ENCODE assay signal across 1 cellular context in genomic region chr9:104968025-104968982, GRCh38.
TF ChIP-seq lines count a peak whose summit lies in the region.

No MANE protein-coding gene starts in this region.

TF ChIP-seq in HepG2, 621 proteins besides CTCF, POLR2A, EP300 and RAD21 (continued from another document and continues in another):
- TF ChIP-seq ZNF574 (CRISPR knock-in tag; IDR thresholded peaks at IDR 0.05) = peak; percentile 49
- peak; percentile 16; the same call in 1 of the 2 replicates for TF ChIP-seq ZMYM4 (CRISPR knock-in tag; IDR thresholded peaks at IDR 0.05)
- no peak for TF ChIP-seq MBNL3 (CRISPR knock-in tag; conservative IDR thresholded peaks at IDR 0.05)
- TF ChIP-seq ZNF251 (CRISPR knock-in tag; IDR thresholded peaks at IDR 0.05) = no peak
- peak; percentile 43; the same call in 1 of the 2 replicates for TF ChIP-seq ZNF784 (CRISPR knock-in tag; IDR thresholded peaks at IDR 0.05; ENCODE audit: borderline replicate concordance)
- no peak for TF ChIP-seq ZFAT (CRISPR knock-in tag; conservative IDR thresholded peaks at IDR 0.05)
- no peak for TF ChIP-seq ZNF335 (CRISPR knock-in tag; IDR thresholded peaks at IDR 0.05)
- no peak for TF ChIP-seq ZNF260 (CRISPR knock-in tag; IDR thresholded peaks at IDR 0.05; ENCODE audit: borderline replicate concordance, low read depth)
- TF ChIP-seq GZF1 (CRISPR knock-in tag; IDR thresholded peaks at IDR 0.05) = no peak
- no peak for TF ChIP-seq ZNF768 (CRISPR knock-in tag; IDR thresholded peaks at IDR 0.05)
- no peak for TF ChIP-seq ZNF691 (CRISPR knock-in tag; IDR thresholded peaks at IDR 0.05; ENCODE audit: borderline replicate concordance, low read depth)
- TF ChIP-seq ZNF709 (CRISPR knock-in tag; IDR thresholded peaks at IDR 0.05) = no peak; the same call in 1 of the 2 replicates
- TF ChIP-seq TAF15 (IDR thresholded peaks at IDR 0.05; ENCODE audit: low read depth, low read length, poor library complexity, severe bottlenecking) = no peak
- TF ChIP-seq MYPOP (CRISPR knock-in tag; IDR thresholded peaks at IDR 0.05) = peak; percentile 60; the same call in 1 of the 2 replicates
- no peak for TF ChIP-seq THAP8 (CRISPR knock-in tag; IDR thresholded peaks at IDR 0.05; ENCODE audit: borderline replicate concordance)
- TF ChIP-seq ZFYVE20 (CRISPR knock-in tag; IDR thresholded peaks at IDR 0.05; ENCODE audit: borderline replicate concordance, low read depth) = no peak
- no peak for TF ChIP-seq ZNF780A (CRISPR knock-in tag; IDR thresholded peaks at IDR 0.05)
- 0 out of 2 replicates have a peak, but pooled peaks have one; percentile 41 for TF ChIP-seq ZNF547 (CRISPR knock-in tag; IDR thresholded peaks at IDR 0.05)
- peak; percentile 83 for TF ChIP-seq ZNF33B (CRISPR knock-in tag; IDR thresholded peaks at IDR 0.05)
- no peak for TF ChIP-seq TRIM22 (IDR thresholded peaks at IDR 0.05)
- TF ChIP-seq ZC3H4 (CRISPR knock-in tag; IDR thresholded peaks at IDR 0.05; ENCODE audit: borderline replicate concordance) = no peak
- no peak for TF ChIP-seq ATAD3A (CRISPR knock-in tag; IDR thresholded peaks at IDR 0.05)
- TF ChIP-seq KDM6A (CRISPR knock-in tag; IDR thresholded peaks at IDR 0.05; ENCODE audit: low read depth) = no peak
- TF ChIP-seq ZBTB33 (CRISPR knock-in tag; IDR thresholded peaks at IDR 0.05) = no peak
- TF ChIP-seq DMAP1 (CRISPR knock-in tag; IDR thresholded peaks at IDR 0.05) = 0 out of 2 replicates have a peak, but pooled peaks have one; percentile 42
- no peak for TF ChIP-seq FUBP1 (CRISPR knock-in tag; IDR thresholded peaks at IDR 0.05; ENCODE audit: borderline replicate concordance)
- no peak for TF ChIP-seq ZNF558 (CRISPR knock-in tag; IDR thresholded peaks at IDR 0.05; ENCODE audit: borderline replicate concordance)
- TF ChIP-seq SCMH1 (CRISPR knock-in tag; IDR thresholded peaks at IDR 0.05; ENCODE audit: borderline replicate concordance) = no peak
- no peak for TF ChIP-seq SYNCRIP (IDR thresholded peaks at IDR 0.05; ENCODE audit: insufficient read depth, low read depth, low read length)
- TF ChIP-seq HOXA3 (CRISPR knock-in tag; IDR thresholded peaks at IDR 0.05) = peak; percentile 46
- TF ChIP-seq KMT2B (CRISPR knock-in tag; IDR thresholded peaks at IDR 0.05) = 0 out of 2 replicates have a peak, but pooled peaks have one; percentile 51
- TF ChIP-seq ZMAT3 (CRISPR knock-in tag; conservative IDR thresholded peaks at IDR 0.05) = peak; percentile 67; the same call in 1 of the 2 replicates
- TF ChIP-seq ZNF724P (CRISPR knock-in tag; IDR thresholded peaks at IDR 0.05; ENCODE audit: borderline replicate concordance) = no peak; the same call in 1 of the 2 replicates
- 0 out of 2 replicates have a peak, but pooled peaks have one; percentile 43 for TF ChIP-seq KAT7 (CRISPR knock-in tag; IDR thresholded peaks at IDR 0.05; ENCODE audit: borderline replicate concordance)
- no peak; the same call in 1 of the 2 replicates for TF ChIP-seq ZNF275 (CRISPR knock-in tag; IDR thresholded peaks at IDR 0.05; ENCODE audit: borderline replicate concordance)
- TF ChIP-seq ZMYM2 (CRISPR knock-in tag; IDR thresholded peaks at IDR 0.05) = no peak
- peak; percentile 15; the same call in 1 of the 2 replicates for TF ChIP-seq FOXO1 (CRISPR knock-in tag; IDR thresholded peaks at IDR 0.05)
- TF ChIP-seq RXRB (CRISPR knock-in tag; IDR thresholded peaks at IDR 0.05; ENCODE audit: borderline replicate concordance) = peak; percentile 67
- no peak for TF ChIP-seq MEIS2 (CRISPR knock-in tag; IDR thresholded peaks at IDR 0.05)
- no peak for TF ChIP-seq SNAPC5 (CRISPR knock-in tag; IDR thresholded peaks at IDR 0.05; ENCODE audit: borderline replicate concordance)
- TF ChIP-seq RARA (CRISPR knock-in tag; IDR thresholded peaks at IDR 0.05) = no peak
- no peak for TF ChIP-seq RNF219 (CRISPR knock-in tag; IDR thresholded peaks at IDR 0.05)
- no peak for TF ChIP-seq ZBTB7A (CRISPR knock-in tag; IDR thresholded peaks at IDR 0.05)
- TF ChIP-seq ZNF432 (CRISPR knock-in tag; IDR thresholded peaks at IDR 0.05; ENCODE audit: borderline replicate concordance) = no peak
- TF ChIP-seq AKAP8 (CRISPR knock-in tag; IDR thresholded peaks at IDR 0.05) = no peak
- TF ChIP-seq IKZF4 (CRISPR knock-in tag; IDR thresholded peaks at IDR 0.05; ENCODE audit: borderline replicate concordance, low read depth, not compliant biosample characterization) = no peak
- TF ChIP-seq ZNF333 (CRISPR knock-in tag; IDR thresholded peaks at IDR 0.05; ENCODE audit: borderline replicate concordance) = no peak
- no peak for TF ChIP-seq RFX3 (CRISPR knock-in tag; IDR thresholded peaks at IDR 0.05)
- TF ChIP-seq ZSCAN31 (CRISPR knock-in tag; IDR thresholded peaks at IDR 0.05; ENCODE audit: low read depth) = no peak
- TF ChIP-seq BRF2 (CRISPR knock-in tag; IDR thresholded peaks at IDR 0.05) = no peak
- no peak; the same call in 1 of the 2 replicates for TF ChIP-seq ZNF761 (CRISPR knock-in tag; conservative IDR thresholded peaks at IDR 0.05)
- no peak for TF ChIP-seq CENPBD1 (CRISPR knock-in tag; IDR thresholded peaks at IDR 0.05; ENCODE audit: borderline replicate concordance, low read depth)
